In genomic region chr5:81750308-81751008, GRCh38 we compare ENCODE assay signal across 1 cellular context.
TF ChIP-seq lines count a peak whose summit lies in the region.

No MANE protein-coding gene starts in this region.

TF ChIP-seq in K562, 482 proteins besides CTCF, POLR2A, EP300 and RAD21 (continued from another document):
- TF ChIP-seq SMC3 (conservative IDR thresholded peaks at IDR 0.05; ENCODE audit: insufficient read depth, low read depth, low read length): no peak
- no peak for TF ChIP-seq ZNF766 (CRISPR knock-in tag; conservative IDR thresholded peaks at IDR 0.05)
- no peak for TF ChIP-seq FOSL1 (tag; conservative IDR thresholded peaks at IDR 0.05)
- no peak for TF ChIP-seq KAT2B (IDR thresholded peaks at IDR 0.05; ENCODE audit: low read depth, low read length)
- peak; percentile 83 for TF ChIP-seq HDAC2 (IDR thresholded peaks at IDR 0.05)
- 0 out of 2 replicates have a peak, but pooled peaks have one; percentile 38 for TF ChIP-seq ZBTB43 (CRISPR knock-in tag; IDR thresholded peaks at IDR 0.05)
- no peak for TF ChIP-seq SMARCE1 (IDR thresholded peaks at IDR 0.05)
- peak; percentile 5 for TF ChIP-seq SUPT5H (IDR thresholded peaks at IDR 0.05)
- no peak for TF ChIP-seq RBM15 (IDR thresholded peaks at IDR 0.05; ENCODE audit: insufficient read depth, low read length)
- 0 out of 2 replicates have a peak, but pooled peaks have one; percentile 25 for TF ChIP-seq NR2C2 (CRISPR knock-in tag; IDR thresholded peaks at IDR 0.05)
- TF ChIP-seq NR2C2 (tag; IDR thresholded peaks at IDR 0.05): no peak
- TF ChIP-seq CAMTA2 (CRISPR knock-in tag; conservative IDR thresholded peaks at IDR 0.05): no peak
- TF ChIP-seq POLR2G (IDR thresholded peaks at IDR 0.05; ENCODE audit: low read depth, low read length): peak; percentile 51; the same call in 1 of the 2 replicates
- 0 out of 2 replicates have a peak, but pooled peaks have one; percentile 30 for TF ChIP-seq SAFB (IDR thresholded peaks at IDR 0.05; ENCODE audit: borderline replicate concordance, low read depth, low read length)
- no peak for TF ChIP-seq ZSCAN32 (CRISPR knock-in tag; IDR thresholded peaks at IDR 0.05)
- 0 out of 6 replicates have a peak, but pooled peaks of 1 of the 3 experiments have one; percentile 40 for TF ChIP-seq ZBTB11 (CRISPR knock-in tag; IDR thresholded peaks at IDR 0.05)
- 0 out of 4 replicates have a peak, but pooled peaks of 1 of the 2 experiments have one; percentile 56 for TF ChIP-seq BCLAF1 (IDR thresholded peaks at IDR 0.05; ENCODE audit: borderline replicate concordance in 1 of 2, control insufficient read depth in 1 of 2, low read depth in 2 of 2, low read length in 1 of 2)
- no peak for TF ChIP-seq TFAP4 (CRISPR knock-in tag; IDR thresholded peaks at IDR 0.05; ENCODE audit: borderline replicate concordance)
- TF ChIP-seq RBM17 (IDR thresholded peaks at IDR 0.05; ENCODE audit: borderline replicate concordance, low read depth, low read length): no peak
- peak in 1 of 2 experiments; percentile 32; a peak in 1 of 4 replicates for TF ChIP-seq UBTF (IDR thresholded peaks at IDR 0.05; ENCODE audit: borderline replicate concordance in 1 of 2, low read depth in 2 of 2, low read length in 2 of 2)
- TF ChIP-seq PML (IDR thresholded peaks at IDR 0.05; ENCODE audit: low read length): no peak
- TF ChIP-seq TBP (optimal IDR thresholded peaks at IDR 0.05; ENCODE audit: low read depth, low read length): peak; percentile 3
- TF ChIP-seq ZC3H8 (IDR thresholded peaks at IDR 0.05): no peak
- TF ChIP-seq ZNF140 (CRISPR knock-in tag; IDR thresholded peaks at IDR 0.05): no peak
- TF ChIP-seq TGIF2 (CRISPR knock-in tag; IDR thresholded peaks at IDR 0.05): 0 out of 2 replicates have a peak, but pooled peaks have one; percentile 38
- TF ChIP-seq SAP30 (IDR thresholded peaks at IDR 0.05; ENCODE audit: borderline replicate concordance, insufficient read depth, low read depth, low read length, poor library complexity, severe bottlenecking): peak; percentile 89
- peak in 1 of 3 experiments; percentile 7 for TF ChIP-seq YY1 (IDR thresholded peaks at IDR 0.05; ENCODE audit: borderline replicate concordance in 1 of 3, control insufficient read depth in 1 of 3, extremely low read depth in 1 of 3, insufficient read depth in 3 of 3, insufficient read length in 1 of 3, insufficient replicate concordance in 2 of 3, low read depth in 1 of 3, low read length in 2 of 3)
- TF ChIP-seq BRD4 (IDR thresholded peaks at IDR 0.05): no peak
